15 cellular contexts compared by ENCODE assay signal in genomic region chr7:55485501-55486171, GRCh38.
"Had no signal": no experiment of that assay in that cellular context is flagged by ENCODE, and none has a peak within 500 bp of the region (broad histone marks: within the 10 kb centered on the region; RNA-seq: fewer than 3 reads in every experiment).

No MANE protein-coding gene starts in this region.

- H3K27ac ChIP-seq: brain microvascular endothelial cell, suprapubic skin, upper lobe of left lung had no signal

- H3K4me3 Mint-ChIP-seq: immature natural killer cell had no signal

- H3K9me3 Mint-ChIP-seq: immature natural killer cell had no signal

- ATAC-seq: esophagus mucosa; left colon; right cardiac atrium; stimulated activated naive CD8-positive, alpha-beta T cell treated with anti-CD3 and anti-CD28 coated beads, Interleukin-15, Interleukin-2, amounts not matched to agents 100 U/mL and 50 U/mL, for 24 hours had no signal

- H3K4me3 ChIP-seq: lung, suprapubic skin, upper lobe of left lung had no signal

- H3K9me3 ChIP-seq: suprapubic skin, upper lobe of left lung had no signal

- DNase-seq: activated CD4-positive, alpha-beta T cell treated with anti-CD3 and anti-CD28 coated beads for 48 hours; activated T-cell treated with anti-CD3 and anti-CD28 coated beads, Interleukin-2, amount 50 U/mL, for 1 hour; brain microvascular endothelial cell; glutamatergic neuron; immature natural killer cell; left colon; midbrain; nucleus accumbens; right cardiac atrium; stimulated activated CD4-positive, alpha-beta T cell treated with anti-CD3 and anti-CD28 coated beads, Interleukin-1b, Interleukin-23, amount 100 ng/mL, for 48 hours; stimulated activated naive CD8-positive, alpha-beta T cell treated with anti-CD3 and anti-CD28 coated beads, Interleukin-15, Interleukin-2, amounts not matched to agents 100 U/mL and 50 U/mL, for 24 hours; upper lobe of left lung had no signal

- H3K27me3 ChIP-seq: brain microvascular endothelial cell, suprapubic skin, upper lobe of left lung had no signal

- H3K4me1 ChIP-seq: suprapubic skin, upper lobe of left lung had no signal
